Comparison of ENCODE assay signal across 1 cellular context in the genomic region with DNA sequence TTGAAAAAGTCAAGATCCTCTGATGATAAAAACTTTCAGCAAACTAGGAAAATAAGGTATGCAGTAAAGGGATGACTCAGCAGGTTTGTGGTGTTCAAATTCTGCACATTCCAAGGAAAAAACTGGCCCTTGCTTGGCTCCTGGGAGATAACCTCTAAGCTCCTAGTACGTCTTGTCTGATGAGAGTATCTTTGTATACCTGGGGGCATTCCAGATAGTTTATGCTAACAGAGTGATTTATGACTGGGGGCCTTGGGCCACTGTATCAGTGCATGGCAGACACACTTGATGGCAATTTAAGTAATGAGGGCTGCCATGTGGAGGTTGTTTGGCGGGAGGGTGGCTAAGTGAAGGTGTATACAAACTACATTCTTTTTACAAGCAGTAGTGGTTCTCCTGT.
TF ChIP-seq lines count a peak whose summit lies in the region.

No MANE protein-coding gene starts in this region.

TF ChIP-seq in WTC11, 78 proteins besides CTCF, POLR2A, EP300 and RAD21 (continued from another document):
- TF ChIP-seq, protein P1, sequence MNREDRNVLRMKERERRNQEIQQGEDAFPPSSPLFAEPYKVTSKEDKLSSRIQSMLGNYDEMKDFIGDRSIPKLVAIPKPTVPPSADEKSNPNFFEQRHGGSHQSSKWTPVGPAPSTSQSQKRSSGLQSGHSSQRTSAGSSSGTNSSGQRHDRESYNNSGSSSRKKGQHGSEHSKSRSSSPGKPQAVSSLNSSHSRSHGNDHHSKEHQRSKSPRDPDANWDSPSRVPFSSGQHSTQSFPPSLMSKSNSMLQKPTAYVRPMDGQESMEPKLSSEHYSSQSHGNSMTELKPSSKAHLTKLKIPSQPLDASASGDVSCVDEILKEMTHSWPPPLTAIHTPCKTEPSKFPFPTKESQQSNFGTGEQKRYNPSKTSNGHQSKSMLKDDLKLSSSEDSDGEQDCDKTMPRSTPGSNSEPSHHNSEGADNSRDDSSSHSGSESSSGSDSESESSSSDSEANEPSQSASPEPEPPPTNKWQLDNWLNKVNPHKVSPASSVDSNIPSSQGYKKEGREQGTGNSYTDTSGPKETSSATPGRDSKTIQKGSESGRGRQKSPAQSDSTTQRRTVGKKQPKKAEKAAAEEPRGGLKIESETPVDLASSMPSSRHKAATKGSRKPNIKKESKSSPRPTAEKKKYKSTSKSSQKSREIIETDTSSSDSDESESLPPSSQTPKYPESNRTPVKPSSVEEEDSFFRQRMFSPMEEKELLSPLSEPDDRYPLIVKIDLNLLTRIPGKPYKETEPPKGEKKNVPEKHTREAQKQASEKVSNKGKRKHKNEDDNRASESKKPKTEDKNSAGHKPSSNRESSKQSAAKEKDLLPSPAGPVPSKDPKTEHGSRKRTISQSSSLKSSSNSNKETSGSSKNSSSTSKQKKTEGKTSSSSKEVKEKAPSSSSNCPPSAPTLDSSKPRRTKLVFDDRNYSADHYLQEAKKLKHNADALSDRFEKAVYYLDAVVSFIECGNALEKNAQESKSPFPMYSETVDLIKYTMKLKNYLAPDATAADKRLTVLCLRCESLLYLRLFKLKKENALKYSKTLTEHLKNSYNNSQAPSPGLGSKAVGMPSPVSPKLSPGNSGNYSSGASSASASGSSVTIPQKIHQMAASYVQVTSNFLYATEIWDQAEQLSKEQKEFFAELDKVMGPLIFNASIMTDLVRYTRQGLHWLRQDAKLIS (CRISPR knock-in tag; IDR thresholded peaks at IDR 0.05; ENCODE audit: borderline replicate concordance) = no peak
- TF ChIP-seq ZNF138 (CRISPR knock-in tag; conservative IDR thresholded peaks at IDR 0.05) = no peak
- no peak for TF ChIP-seq NR1H2 (CRISPR knock-in tag; IDR thresholded peaks at IDR 0.05)
- TF ChIP-seq RELA (CRISPR knock-in tag; IDR thresholded peaks at IDR 0.05; ENCODE audit: borderline replicate concordance) = no peak
- TF ChIP-seq, protein P2, sequence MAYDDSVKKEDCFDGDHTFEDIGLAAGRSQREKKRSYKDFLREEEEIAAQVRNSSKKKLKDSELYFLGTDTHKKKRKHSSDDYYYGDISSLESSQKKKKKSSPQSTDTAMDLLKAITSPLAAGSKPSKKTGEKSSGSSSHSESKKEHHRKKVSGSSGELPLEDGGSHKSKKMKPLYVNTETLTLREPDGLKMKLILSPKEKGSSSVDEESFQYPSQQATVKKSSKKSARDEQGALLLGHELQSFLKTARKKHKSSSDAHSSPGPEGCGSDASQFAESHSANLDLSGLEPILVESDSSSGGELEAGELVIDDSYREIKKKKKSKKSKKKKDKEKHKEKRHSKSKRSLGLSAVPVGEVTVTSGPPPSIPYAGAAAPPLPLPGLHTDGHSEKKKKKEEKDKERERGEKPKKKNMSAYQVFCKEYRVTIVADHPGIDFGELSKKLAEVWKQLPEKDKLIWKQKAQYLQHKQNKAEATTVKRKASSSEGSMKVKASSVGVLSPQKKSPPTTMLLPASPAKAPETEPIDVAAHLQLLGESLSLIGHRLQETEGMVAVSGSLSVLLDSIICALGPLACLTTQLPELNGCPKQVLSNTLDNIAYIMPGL (CRISPR knock-in tag; IDR thresholded peaks at IDR 0.05) = no peak
- TF ChIP-seq, protein P3, sequence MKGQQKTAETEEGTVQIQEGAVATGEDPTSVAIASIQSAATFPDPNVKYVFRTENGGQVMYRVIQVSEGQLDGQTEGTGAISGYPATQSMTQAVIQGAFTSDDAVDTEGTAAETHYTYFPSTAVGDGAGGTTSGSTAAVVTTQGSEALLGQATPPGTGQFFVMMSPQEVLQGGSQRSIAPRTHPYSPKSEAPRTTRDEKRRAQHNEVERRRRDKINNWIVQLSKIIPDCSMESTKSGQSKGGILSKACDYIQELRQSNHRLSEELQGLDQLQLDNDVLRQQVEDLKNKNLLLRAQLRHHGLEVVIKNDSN (CRISPR knock-in tag; IDR thresholded peaks at IDR 0.05) = no peak
- TF ChIP-seq, protein P4, sequence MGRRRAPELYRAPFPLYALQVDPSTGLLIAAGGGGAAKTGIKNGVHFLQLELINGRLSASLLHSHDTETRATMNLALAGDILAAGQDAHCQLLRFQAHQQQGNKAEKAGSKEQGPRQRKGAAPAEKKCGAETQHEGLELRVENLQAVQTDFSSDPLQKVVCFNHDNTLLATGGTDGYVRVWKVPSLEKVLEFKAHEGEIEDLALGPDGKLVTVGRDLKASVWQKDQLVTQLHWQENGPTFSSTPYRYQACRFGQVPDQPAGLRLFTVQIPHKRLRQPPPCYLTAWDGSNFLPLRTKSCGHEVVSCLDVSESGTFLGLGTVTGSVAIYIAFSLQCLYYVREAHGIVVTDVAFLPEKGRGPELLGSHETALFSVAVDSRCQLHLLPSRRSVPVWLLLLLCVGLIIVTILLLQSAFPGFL (CRISPR knock-in tag; IDR thresholded peaks at IDR 0.05; ENCODE audit: borderline replicate concordance) = no peak
TF ChIP-seq in WTC11: peak in this region for 0.
